ENCODE assay signal across 9 cellular contexts in genomic region chr15:28961391-28961790, GRCh38.
"Had no signal": no experiment of that assay in that cellular context is flagged by ENCODE, and none has a peak within 500 bp of the region (broad histone marks: within the 10 kb centered on the region; RNA-seq: fewer than 3 reads in every experiment).

No MANE protein-coding gene starts in this region.

- H3K4me3 ChIP-seq: pancreas, stomach, thoracic aorta had no signal

- H3K27ac ChIP-seq: pancreas, stomach, thoracic aorta had no signal

- H3K36me3 ChIP-seq: pancreas, stomach, thoracic aorta had no signal

- H3K9me3 ChIP-seq: pancreas, stomach, thoracic aorta had no signal

- ATAC-seq: left lobe of liver, pancreas had no signal

- H3K4me3 Mint-ChIP-seq: activated naive CD4-positive, alpha-beta T cell treated with anti-CD3 and anti-CD28 coated beads for 36 hours; activated T-helper 1 cell treated with anti-CD3 and anti-CD28 coated beads, Interleukin-12 subunit alpha, Interleukin-12 subunit beta, Interleukin-2, Interleukin-4 antibody, amounts not matched to agents 30 ng/mL and 10 ng/mL and 1 ng/mL, durations not matched to agents 14 hours and 24 hours and 36 hours; brain; neural crest cell had no signal

- H3K27ac Mint-ChIP-seq: activated naive CD4-positive, alpha-beta T cell treated with anti-CD3 and anti-CD28 coated beads for 36 hours; activated T-helper 1 cell treated with anti-CD3 and anti-CD28 coated beads, Interleukin-12 subunit alpha, Interleukin-12 subunit beta, Interleukin-2, Interleukin-4 antibody, amounts not matched to agents 30 ng/mL and 10 ng/mL and 1 ng/mL, durations not matched to agents 14 hours and 24 hours and 36 hours; brain had no signal

- H3K9me3 Mint-ChIP-seq: activated naive CD4-positive, alpha-beta T cell treated with anti-CD3 and anti-CD28 coated beads for 36 hours; activated T-helper 1 cell treated with anti-CD3 and anti-CD28 coated beads, Interleukin-12 subunit alpha, Interleukin-12 subunit beta, Interleukin-2, Interleukin-4 antibody, amounts not matched to agents 30 ng/mL and 10 ng/mL and 1 ng/mL, durations not matched to agents 14 hours and 24 hours and 36 hours had no signal

- H3K27me3 Mint-ChIP-seq: brain had no signal

- DNase-seq: activated CD4-positive, alpha-beta T cell treated with anti-CD3 and anti-CD28 coated beads, Interleukin-2, amount 50 U/mL, for 48 hours; stomach had no signal

- H3K4me1 ChIP-seq: pancreas, stomach had no signal

- H3K27me3 ChIP-seq: pancreas, stomach had no signal
